ENCODE assay signal across 24 cellular contexts in genomic region chr6:4188801-4189200, GRCh38.
"Had no signal": no experiment of that assay in that cellular context is flagged by ENCODE, and none has a peak within 500 bp of the region (broad histone marks: within the 10 kb centered on the region; RNA-seq: fewer than 3 reads in every experiment).

No MANE protein-coding gene starts in this region.

- H3K36me3 ChIP-seq: ovary, right lobe of liver, sigmoid colon, stomach, tibial artery, transverse colon, upper lobe of right lung, uterus had no signal

- ATAC-seq: naive thymus-derived CD8-positive, alpha-beta T cell; natural killer cell treated with Interleukin-12 subunit alpha and Interleukin-12 subunit beta and Interleukin-15 and Interleukin-18, amount 100 ng/mL, for 72 hours; psoas muscle; right cardiac atrium; right lobe of liver; stimulated activated effector memory CD8-positive, alpha-beta T cell treated with anti-CD3 and anti-CD28 coated beads, Interleukin-12 subunit alpha, Interleukin-12 subunit beta, amount 100 ng/mL, for 72 hours; stimulated activated naive B cell treated with anti-CD40 and anti-IgM and Interleukin-4, amounts not matched to agents 10 μg/mL and 1 μg/mL and 100 μg/mL, for 72 hours; upper lobe of right lung had no signal

- H3K27me3 ChIP-seq: ovary, right lobe of liver, sigmoid colon, stomach, tibial artery, transverse colon, upper lobe of right lung, uterus had no signal

- H3K27ac ChIP-seq: ovary, parathyroid adenoma, psoas muscle, right lobe of liver, sigmoid colon, stomach, tibial artery, transverse colon, upper lobe of right lung, uterus had no signal

- H3K4me3 ChIP-seq: ovary, psoas muscle, right lobe of liver, sigmoid colon, stomach, tibial artery, transverse colon, upper lobe of right lung, uterus had no signal

- DNase-seq: naive thymus-derived CD8-positive, alpha-beta T cell; nephron progenitor cell; occipital lobe; ovary; posterior cingulate gyrus; psoas muscle; right cardiac atrium; right lobe of liver; sigmoid colon; small intestine; stimulated activated CD4-positive, alpha-beta T cell treated with anti-CD3 and anti-CD28 coated beads, Interleukin-15, amount 100 ng/mL, for 24 hours; stimulated activated CD4-positive, alpha-beta T cell treated with anti-CD3 and anti-CD28 coated beads, Interleukin-2, amount 100 ng/mL, for 24 hours; stimulated activated CD4-positive, alpha-beta T cell treated with anti-CD3 and anti-CD28 coated beads, Interleukin-2, amount 100 ng/mL, for 48 hours; stimulated activated CD4-positive, alpha-beta T cell treated with anti-CD3 and anti-CD28 coated beads, Interleukin-4, amount 100 ng/mL, for 24 hours; stimulated activated naive B cell treated with anti-CD40 and anti-IgM and Interleukin-4, amounts not matched to agents 10 μg/mL and 1 μg/mL and 100 μg/mL, for 72 hours; stimulated activated naive CD4-positive, alpha-beta T cell treated with Interleukin-2 at 50 U/mL for 16 hours; stomach; tibial artery; transverse colon; upper lobe of right lung; uterus had no signal

- H3K4me1 ChIP-seq: parathyroid adenoma, psoas muscle, right lobe of liver, sigmoid colon, stomach, tibial artery, transverse colon, upper lobe of right lung, uterus had no signal

- H3K9me3 ChIP-seq: ovary, psoas muscle, right lobe of liver, sigmoid colon, stomach, tibial artery, transverse colon, upper lobe of right lung, uterus had no signal
